In genomic region chr12:25121110-25121509, GRCh38 we compare ENCODE assay signal across 35 cellular contexts.
"Had no signal": no experiment of that assay in that cellular context is flagged by ENCODE, and none has a peak within 500 bp of the region (broad histone marks: within the 10 kb centered on the region; RNA-seq: fewer than 3 reads in every experiment).

No MANE protein-coding gene starts in this region.

- H3K9me3 ChIP-seq: MG63 had no signal

- DNase-seq: MG63, MM.1S, MV-4-11, NCI-H1048, NCI-H1092, NCI-H1092 treated with DMSO at 0.1 percent for 48 hours, NCI-H1105, NCI-H1105 treated with DMSO at 0.1 percent for 48 hours, NCI-H1417, NCI-H1417 treated with DMSO at 0.1 percent for 48 hours, NCI-H1436, NCI-H1436 treated with DMSO at 0.1 percent for 48 hours, NCI-H146, NCI-H1694, NCI-H1694 treated with DMSO at 0.1 percent for 48 hours, NCI-H187, NCI-H187 treated with DMSO at 0.1 percent for 48 hours, NCI-H1930, NCI-H2029, NCI-H2029 treated with DMSO at 0.1 percent for 48 hours, NCI-H2081, NCI-H2081 treated with DMSO at 0.1 percent for 48 hours, NCI-H2107, NCI-H2171, NCI-H2171 treated with DMSO at 0.1 percent for 48 hours, NCI-H2227 treated with DMSO at 0.1 percent for 48 hours, NCI-H226, NCI-H345, NCI-H446, NCI-H446 treated with DMSO at 0.1 percent for 48 hours, NCI-H510A, NCI-H510A treated with DMSO at 0.1 percent for 48 hours, NCI-H524 treated with DMSO at 0.1 percent for 48 hours, NCI-H526, NCI-H526 treated with DMSO at 0.1 percent for 48 hours had no signal

- H3K36me3 ChIP-seq: MG63 had no signal

- H3K4me3 ChIP-seq: MG63 had no signal

- H3K27me3 ChIP-seq: MG63 had no signal
